ENCODE assay signal across 12 cellular contexts in genomic region chr5:153445875-153446567, GRCh38. TPM values are rescaled to one million over a fixed set of nuclear protein-coding genes. Genes with fewer than 3 reads are reported as not detected.
DNase-seq lines count a peak whose midpoint lies in the region; ATAC-seq and TF ChIP-seq lines count a peak whose summit lies in the region.
"Had no signal": no experiment of that assay in that cellular context is flagged by ENCODE, and none has a peak within 500 bp of the region (broad histone marks: within the 10 kb centered on the region; RNA-seq: fewer than 3 reads in every experiment).

No MANE protein-coding gene starts in this region.

- intact Hi-C loops in OCI-LY7 (cut with micrococcal nuclease; ENCODE audit: unreplicated experiment): no loop called here

- no peak for DNase-seq in HFFc6
- DNase-seq in NCI-H2196 treated with DMSO at 0.1 percent for 48 hours (lab: John Stamatoyannopoulos, UW; ENCODE audit: unreplicated experiment): peak; percentile 26
- DNase-seq in skeletal muscle cell (ENCODE audit: low read depth): peak; percentile 78
- DNase-seq in stimulated activated naive B cell treated with anti-CD40 and anti-IgM and Interleukin-4, amounts not matched to agents 10 μg/mL and 1 μg/mL and 100 μg/mL, for 72 hours: no peak
- no peak for DNase-seq in OCI-LY7 (ENCODE audit: low spot score)
- no peak for DNase-seq in effector CD8-positive, alpha-beta T cell (lab: John Stamatoyannopoulos, UW)
- no peak for DNase-seq in NCI-H187 (lab: John Stamatoyannopoulos, UW)
- DNase-seq: activated T-cell treated with anti-CD3 and anti-CD28 coated beads, Interleukin-2, amount 50 U/mL, for 4 hours; kidney glomerular epithelial cell had no signal

- H3K4me3 ChIP-seq in skeletal muscle cell (ENCODE audit: low read depth, low read length) (no peak overlapping the region), OCI-LY7 (ENCODE audit: low read depth, low read length, poor library complexity, severe bottlenecking) (no peak overlapping the region)

- no peaks in the 10 kb centered on the region; the same call in 1 of the 2 replicates for H3K27me3 Mint-ChIP-seq in HFFc6 (ENCODE audit: insufficient read depth)
- H3K27me3 Mint-ChIP-seq in stimulated activated naive B cell treated with anti-CD40 and anti-IgM and Interleukin-4, amounts not matched to agents 10 μg/mL and 1 μg/mL and 100 μg/mL, for 72 hours: no peaks in the 10 kb centered on the region

- H3K27ac ChIP-seq in cingulate gyrus (ENCODE audit: low read depth, low read length) (peak overlapping the region; percentile 3), OCI-LY7 (ENCODE audit: low read depth, low read length, poor library complexity, severe bottlenecking) (no peak overlapping the region)

- H3K4me3 Mint-ChIP-seq in HFFc6: peak overlapping the region; percentile 28; the same call in 1 of the 2 replicates
- H3K4me3 Mint-ChIP-seq in stimulated activated naive B cell treated with anti-CD40 and anti-IgM and Interleukin-4, amounts not matched to agents 10 μg/mL and 1 μg/mL and 100 μg/mL, for 72 hours: no peak overlapping the region
- H3K4me3 Mint-ChIP-seq: activated T-cell treated with anti-CD3 and anti-CD28 coated beads, Interleukin-2, amount 50 U/mL, for 4 hours had no signal

- no peak overlapping the region for H3K4me2 ChIP-seq in OCI-LY7 (ENCODE audit: low read length)

- no peak overlapping the region for H2AFZ ChIP-seq in OCI-LY7 (ENCODE audit: low read length)

- BruUV-seq in OCI-LY7 (replicated peaks; lab: Mats Ljungman, UMichigan): no TSS peak

- H3K9me2 ChIP-seq in OCI-LY7 (ENCODE audit: insufficient read depth, low read length): no peaks in the 10 kb centered on the region

- no peaks in the 10 kb centered on the region for H3K9me3 Mint-ChIP-seq in HFFc6
- H3K9me3 Mint-ChIP-seq in stimulated activated naive B cell treated with anti-CD40 and anti-IgM and Interleukin-4, amounts not matched to agents 10 μg/mL and 1 μg/mL and 100 μg/mL, for 72 hours: peaks cover 2 to 7% of the 10 kb centered on the region in 2 donors
- H3K9me3 Mint-ChIP-seq: activated T-cell treated with anti-CD3 and anti-CD28 coated beads, Interleukin-2, amount 50 U/mL, for 4 hours had no signal

- TF ChIP-seq CTCF in HFFc6 (IDR thresholded peaks at IDR 0.05): no peak
- TF ChIP-seq CTCF in OCI-LY7 (conservative IDR thresholded peaks at IDR 0.05; ENCODE audit: low read length): no peak

- H4K20me1 ChIP-seq in OCI-LY7 (ENCODE audit: insufficient read depth, low read length): no peaks in the 10 kb centered on the region

- H3K27ac Mint-ChIP-seq in HFFc6: no peak overlapping the region
- H3K27ac Mint-ChIP-seq in stimulated activated naive B cell treated with anti-CD40 and anti-IgM and Interleukin-4, amounts not matched to agents 10 μg/mL and 1 μg/mL and 100 μg/mL, for 72 hours: no peak overlapping the region

- no peaks in the 10 kb centered on the region for H3K36me3 Mint-ChIP-seq in HFFc6 (ENCODE audit: low read depth)
- no peaks in the 10 kb centered on the region for H3K36me3 Mint-ChIP-seq in stimulated activated naive B cell treated with anti-CD40 and anti-IgM and Interleukin-4, amounts not matched to agents 10 μg/mL and 1 μg/mL and 100 μg/mL, for 72 hours

- H3K9me3 ChIP-seq in OCI-LY7 (ENCODE audit: low read length): no peaks in the 10 kb centered on the region

- POLR2A ChIA-PET in OCI-LY7 (lab: Charles Lee): no interaction called here

- CTCF ChIA-PET in OCI-LY7 (lab: Charles Lee; ENCODE audit: unreplicated experiment): no interaction called here

- no peaks in the 10 kb centered on the region for H3K4me1 ChIP-seq in OCI-LY7 (ENCODE audit: insufficient read depth, low read length, poor library complexity, severe bottlenecking)

- ATAC-seq in stimulated activated naive B cell treated with anti-CD40 and anti-IgM and Interleukin-4, amounts not matched to agents 10 μg/mL and 1 μg/mL and 100 μg/mL, for 72 hours (replicated peaks): no peak
- ATAC-seq: activated T-cell treated with anti-CD3 and anti-CD28 coated beads, Interleukin-2, amount 50 U/mL, for 4 hours had no signal

- H3K79me2 ChIP-seq in OCI-LY7 (ENCODE audit: insufficient read depth, low read depth, low read length): no peaks in the 10 kb centered on the region

- H3K4me1 Mint-ChIP-seq in HFFc6 (ENCODE audit: low read depth): peaks cover 8% of the 10 kb centered on the region
- H3K4me1 Mint-ChIP-seq in stimulated activated naive B cell treated with anti-CD40 and anti-IgM and Interleukin-4, amounts not matched to agents 10 μg/mL and 1 μg/mL and 100 μg/mL, for 72 hours: no peaks in the 10 kb centered on the region

- no peaks in the 10 kb centered on the region for H3K36me3 ChIP-seq in OCI-LY7 (ENCODE audit: insufficient read depth, low read length)

RNA-seq across cellular contexts. Expression of gene GRIA1, which starts 44.4 kb away (rescaled TPM):
- under 1 TPM; 0.10 to 0.57 (median 0.21) TPM for total RNA-seq in HFFc6 (2021; fragmentation: NEBNext Ultra II Directional; extraction: Animal tissue kit (Norgen Biotek cat#: 25700))
- total RNA-seq in OCI-LY7 (2014; rRNA removed; shearing (Covaris generic)): not detected in 2 replicates
- total RNA-seq in OCI-LY7 (2022): not detected in 2 replicates
- total RNA-seq: activated T-cell treated with anti-CD3 and anti-CD28 coated beads, Interleukin-2, amount 50 U/mL, for 4 hours; pulmonary artery endothelial cell; T-helper 2 cell treated with Interferon-gamma antibody and Interleukin-4, amounts not matched to agents 100 ng/mL and 5 ng/mL, for 36 hours had no signal

Comparison
In these comparisons a context has a peak if more than half of its experiments do, and no peak if none do; other contexts are left out.
1. DNase-seq: peak in NCI-H2196 treated with DMSO at 0.1 percent for 48 hours (single experiment) and skeletal muscle cell (single experiment); none in HFFc6 (single experiment), stimulated activated naive B cell treated with anti-CD40 and anti-IgM and Interleukin-4, amounts not matched to agents 10 μg/mL and 1 μg/mL and 100 μg/mL, for 72 hours (single experiment), OCI-LY7 (single experiment), effector CD8-positive, alpha-beta T cell (single experiment) and NCI-H187 (0 of 2).